12 cellular contexts compared by ENCODE assay signal in genomic region chr7:70775570-70776156, GRCh38.
DNase-seq lines count a peak whose midpoint lies in the region; ATAC-seq and TF ChIP-seq lines count a peak whose summit lies in the region.
"Had no signal": no experiment of that assay in that cellular context is flagged by ENCODE, and none has a peak within 500 bp of the region (broad histone marks: within the 10 kb centered on the region; RNA-seq: fewer than 3 reads in every experiment).

No MANE protein-coding gene starts in this region.

- H3K27ac ChIP-seq in right lobe of liver (no peak overlapping the region), Peyer's patch (no peak overlapping the region)
- H3K27ac ChIP-seq: SJSA1, vagina had no signal

- H3K4me1 ChIP-seq in right lobe of liver (peaks cover 0 to 4% (median under 1%) of the 10 kb centered on the region in 4 donors), Peyer's patch (no peaks in the 10 kb centered on the region)
- H3K4me1 ChIP-seq: SJSA1 had no signal

- H3K27me3 ChIP-seq in GM06990 (replicated peaks; ENCODE audit: control insufficient read depth, insufficient read depth, low read length) (no peaks in the 10 kb centered on the region), H7 (ENCODE audit: control insufficient read depth, insufficient read depth, low read length) (no peaks in the 10 kb centered on the region), right lobe of liver (no peaks in the 10 kb centered on the region), Peyer's patch (no peaks in the 10 kb centered on the region)
- H3K27me3 ChIP-seq: SJSA1, vagina had no signal

- H3K4me3 Mint-ChIP-seq in activated CD4-positive, alpha-beta memory T cell treated with anti-CD3 and anti-CD28 coated beads for 36 hours = no peak overlapping the region
- H3K4me3 Mint-ChIP-seq: activated naive CD8-positive, alpha-beta T cell had no signal

- intact Hi-C loops in activated CD4-positive, alpha-beta memory T cell treated with anti-CD3 and anti-CD28 coated beads for 36 hours (cut with micrococcal nuclease) = loop anchor here (1.0 to 5.0 kb wide), 3 partner anchors 12 to 127 kb away; no protein-coding TSS in a partner anchor
- intact Hi-C loops in right lobe of liver (cut with DNase I) = no loop called here

- POLR2A ChIA-PET in activated CD4-positive, alpha-beta memory T cell treated with anti-CD3 and anti-CD28 coated beads for 36 hours (lab: Charles Lee) = interaction anchor here (2.2 kb wide), 1 partner anchor 12 kb away, joined by 17 read pairs; no protein-coding TSS in a partner anchor

- H3K4me3 ChIP-seq in GM06990 (replicated peaks; ENCODE audit: low read depth, low read length) (no peak overlapping the region), H7 (ENCODE audit: insufficient read depth, low read depth, low read length) (no peak overlapping the region), right lobe of liver (no peak overlapping the region), Peyer's patch (no peak overlapping the region)
- H3K4me3 ChIP-seq: SJSA1, vagina had no signal

- no peaks in the 10 kb centered on the region for H3K27me3 Mint-ChIP-seq in activated CD4-positive, alpha-beta memory T cell treated with anti-CD3 and anti-CD28 coated beads for 36 hours

- peaks cover 13% of the 10 kb centered on the region for H3K36me3 ChIP-seq in GM06990 (ENCODE audit: control insufficient read depth, insufficient read depth, low read length)
- peaks cover 24% of the 10 kb centered on the region for H3K36me3 ChIP-seq in H7 (replicated peaks; ENCODE audit: control insufficient read depth, insufficient read depth, low read length)
- peaks cover 0 to 47% (median 22%) of the 10 kb centered on the region in 4 donors for H3K36me3 ChIP-seq in right lobe of liver
- H3K36me3 ChIP-seq in Peyer's patch = peaks cover 0 to 55% (median 4%) of the 10 kb centered on the region in 3 donors
- H3K36me3 ChIP-seq: SJSA1 had no signal

- peaks cover 48% of the 10 kb centered on the region for H3K4me1 Mint-ChIP-seq in activated CD4-positive, alpha-beta memory T cell treated with anti-CD3 and anti-CD28 coated beads for 36 hours (ENCODE audit: low read depth)

- WGBS in right lobe of liver (ENCODE audit: insufficient coverage, low coverage, low lambda C conversion rate, missing lambda C conversion rate) = 59% methylated on average over 4 of the region's 4 CpGs

- ATAC-seq in right lobe of liver (peak in 3 of 4 donors; percentile 25 to 57 (median 47)), GM21360 (IDR thresholded peaks at IDR 0.05; ENCODE audit: unreplicated experiment) (no peak), GM21390 (IDR thresholded peaks at IDR 0.05; ENCODE audit: unreplicated experiment) (no peak)

- no peaks in the 10 kb centered on the region for H3K9me3 ChIP-seq in right lobe of liver
- H3K9me3 ChIP-seq in Peyer's patch = no peaks in the 10 kb centered on the region
- H3K9me3 ChIP-seq: SJSA1, vagina had no signal

- peaks cover 4% of the 10 kb centered on the region for H3K36me3 Mint-ChIP-seq in activated CD4-positive, alpha-beta memory T cell treated with anti-CD3 and anti-CD28 coated beads for 36 hours
- H3K36me3 Mint-ChIP-seq: activated naive CD8-positive, alpha-beta T cell had no signal

- H3K27ac Mint-ChIP-seq in activated CD4-positive, alpha-beta memory T cell treated with anti-CD3 and anti-CD28 coated beads for 36 hours = peak overlapping the region; percentile 2
- H3K27ac Mint-ChIP-seq: activated naive CD8-positive, alpha-beta T cell had no signal

- no peak for DNase-seq in GM06990 (ENCODE audit: extremely low read depth, insufficient read length)
- DNase-seq in H7 = peak; percentile 44
- DNase-seq in activated CD4-positive, alpha-beta memory T cell treated with anti-CD3 and anti-CD28 coated beads for 36 hours = no peak
- DNase-seq in right lobe of liver = no peak
- DNase-seq in Peyer's patch = no peak
- no peak for DNase-seq in inferior parietal cortex (ENCODE audit: extremely low spot score)
- DNase-seq: stimulated activated CD4-positive, alpha-beta T cell treated with anti-CD3 and anti-CD28 coated beads, Interleukin-15, amount 100 ng/mL, for 24 hours had no signal

- CTCF ChIA-PET in activated CD4-positive, alpha-beta memory T cell treated with anti-CD3 and anti-CD28 coated beads for 36 hours (lab: Charles Lee) = interaction anchor here (0.9 to 2.4 kb wide), 6 partner anchors 12 to 128 kb away, joined by 3 to 12 read pairs (median 4); no protein-coding TSS in a partner anchor

- peak; percentile 59 for TF ChIP-seq CTCF in GM06990 (IDR thresholded peaks at IDR 0.05; ENCODE audit: insufficient read depth, low read length, poor library complexity, severe bottlenecking)
- peak in 3 of 4 donors; percentile 5 to 41 (median 11) for TF ChIP-seq CTCF in right lobe of liver (IDR thresholded peaks at IDR 0.05)
- peak in 3 of 6 experiments; percentile 20 to 23 (median 20) for TF ChIP-seq CTCF in Peyer's patch (IDR thresholded peaks at IDR 0.05)

- TF ChIP-seq POLR2A in right lobe of liver (IDR thresholded peaks at IDR 0.05) (no peak), Peyer's patch (IDR thresholded peaks at IDR 0.05) (no peak)

- no peaks in the 10 kb centered on the region for H3K9me3 Mint-ChIP-seq in activated CD4-positive, alpha-beta memory T cell treated with anti-CD3 and anti-CD28 coated beads for 36 hours

Comparison
In these comparisons a context has a peak if more than half of its experiments do, and no peak if none do; other contexts are left out.
1. ATAC-seq: peak in right lobe of liver (3 of 4); none in GM21360 (single experiment) and GM21390 (single experiment).